In the genomic region with DNA sequence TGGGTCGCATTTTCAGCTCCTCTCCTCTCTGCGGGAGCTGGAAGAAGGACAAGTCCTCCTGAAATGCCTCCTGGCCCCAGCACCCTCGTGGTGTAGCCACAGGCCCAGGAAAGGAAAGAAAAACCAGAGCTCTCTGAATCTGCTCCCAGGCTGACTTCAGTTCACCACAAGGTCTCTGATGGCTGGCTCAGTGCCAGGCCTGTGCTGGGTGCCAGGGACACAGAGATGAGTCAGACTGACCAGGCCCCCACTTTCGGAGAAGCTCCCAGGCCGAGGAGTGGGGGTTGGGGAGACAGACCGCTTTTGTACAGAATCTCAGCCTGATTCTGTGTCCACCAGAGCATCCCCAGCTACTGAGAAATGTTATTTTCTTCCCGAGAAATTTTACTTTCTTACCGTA, we compare ENCODE assay signal across 9 cellular contexts. TPM values are rescaled to one million over a fixed set of nuclear protein-coding genes. Genes with fewer than 3 reads are reported as not detected.
DNase-seq lines count a peak whose midpoint lies in the region; ATAC-seq and TF ChIP-seq lines count a peak whose summit lies in the region.
"Had no signal": no experiment of that assay in that cellular context is flagged by ENCODE, and none has a peak within 500 bp of the region (broad histone marks: within the 10 kb centered on the region; RNA-seq: fewer than 3 reads in every experiment).

No MANE protein-coding gene starts in this region.

- no peak overlapping the region for H2AFZ ChIP-seq in ACC112 (ENCODE audit: low read length, unreplicated experiment)
- no peak overlapping the region for H2AFZ ChIP-seq in trophoblast cell (ENCODE audit: insufficient read depth, low read length, poor library complexity)

- H3K4ac ChIP-seq in trophoblast cell (ENCODE audit: low read depth, low read length) = no peak overlapping the region

- no peak for TF ChIP-seq POLR2A in upper lobe of left lung (IDR thresholded peaks at IDR 0.05)

- DNase-seq in GM20000 (ENCODE audit: low spot score) (peak; percentile 58), NCI-H69 (lab: John Stamatoyannopoulos, UW) (peak; percentile 57), fibroblast of the conjunctiva (ENCODE audit: low read depth) (peak; percentile 96), trophoblast cell (peak; percentile 44 to 51), upper lobe of left lung (peak; percentile 64 to 94), NCI-H2081 treated with DMSO at 0.1 percent for 48 hours (lab: John Stamatoyannopoulos, UW) (no peak)
- peak; percentile 49 to 55 for DNase-seq in activated T-helper 1 cell treated with anti-CD3 and anti-CD28 coated beads, Interleukin-2, amount 50 U/mL, for 16 hours (ENCODE audit: low read depth in 1 of 2, low spot score in 1 of 2)

- peak; percentile 58 to 86 for ATAC-seq in upper lobe of left lung (ENCODE audit: low FRiP score in 2 of 2)

- no peak overlapping the region for H4K12ac ChIP-seq in trophoblast cell (ENCODE audit: low read depth, low read length)

- TF ChIP-seq CTCF in GM20000 (IDR thresholded peaks at IDR 0.05; ENCODE audit: extremely low read depth, missing control alignments) (no peak), upper lobe of left lung (IDR thresholded peaks at IDR 0.05) (no peak)

- H3K4me1 ChIP-seq in ACC112 (ENCODE audit: control insufficient read depth, insufficient read depth, low read length, unreplicated experiment) (peaks cover 39% of the 10 kb centered on the region), trophoblast cell (ENCODE audit: control insufficient read depth in 1 of 2, insufficient read depth in 2 of 2, low read length in 2 of 2) (peaks cover 2 to 3% of the 10 kb centered on the region in 2 experiments), upper lobe of left lung (peaks cover 50 to 80% (median 62%) of the 10 kb centered on the region in 4 donors)

- H3K4me3 ChIP-seq in ACC112 (ENCODE audit: low read depth, low read length) = peak overlapping the region; percentile 36
- H3K4me3 ChIP-seq in trophoblast cell (ENCODE audit: low read depth, low read length) = no peak overlapping the region
- H3K4me3 ChIP-seq in upper lobe of left lung = no peak overlapping the region

- H3K18ac ChIP-seq in trophoblast cell (ENCODE audit: low read length) = no peak overlapping the region

- H2BK12ac ChIP-seq in trophoblast cell (ENCODE audit: low read length) = no peak overlapping the region

- H2BK120ac ChIP-seq in trophoblast cell (ENCODE audit: insufficient read depth, low read length, poor library complexity) = no peak overlapping the region

- TF ChIP-seq EP300 in upper lobe of left lung (IDR thresholded peaks at IDR 0.05) = peak in 1 of 4 donors; percentile 7

- H3K9ac ChIP-seq in trophoblast cell (ENCODE audit: low read length) = no peak overlapping the region

- no peaks in the 10 kb centered on the region for H3K79me1 ChIP-seq in trophoblast cell (ENCODE audit: low read length)

- no peak overlapping the region for H2AK5ac ChIP-seq in trophoblast cell (ENCODE audit: low read length)

- H3K9me3 ChIP-seq in trophoblast cell (ENCODE audit: insufficient read depth, low read depth, low read length) = peaks cover 8% of the 10 kb centered on the region
- H3K9me3 ChIP-seq in upper lobe of left lung = peaks cover 0 to 3% (median 0%) of the 10 kb centered on the region in 4 donors

- H3K23ac ChIP-seq in trophoblast cell (ENCODE audit: low read length) = no peak overlapping the region

- no peak overlapping the region for H3K4me2 ChIP-seq in trophoblast cell (ENCODE audit: low read length)

- H3K27me3 ChIP-seq in ACC112 (ENCODE audit: insufficient read depth, low read length) (no peaks in the 10 kb centered on the region), trophoblast cell (ENCODE audit: insufficient read depth, low read length) (no peaks in the 10 kb centered on the region), upper lobe of left lung (no peaks in the 10 kb centered on the region)

- no peak overlapping the region for H3K14ac ChIP-seq in trophoblast cell (ENCODE audit: low read length)

- WGBS in trophoblast cell (ENCODE audit: extremely low coverage, insufficient coverage, insufficient read length) = no CpG with 5 or more reads among the region's 8 CpGs
- 49 to 61% methylated on average over 5 to 8 of the region's 8 CpGs for WGBS in upper lobe of left lung, 2 donors

- H3K36me3 ChIP-seq in ACC112 (ENCODE audit: insufficient read depth, low read length) = peaks cover 6% of the 10 kb centered on the region; the same call in 1 of the 2 replicates
- H3K36me3 ChIP-seq in trophoblast cell (ENCODE audit: control insufficient read depth in 1 of 2, insufficient read depth in 2 of 2, low read length in 2 of 2) = peaks cover 12 to 25% of the 10 kb centered on the region in 2 experiments
- H3K36me3 ChIP-seq in upper lobe of left lung = no peaks in the 10 kb centered on the region

- no peak overlapping the region for H4K8ac ChIP-seq in trophoblast cell (ENCODE audit: low read depth, low read length)

- H4K91ac ChIP-seq in trophoblast cell (ENCODE audit: low read depth, low read length) = no peak overlapping the region

- no peak overlapping the region for H2BK5ac ChIP-seq in trophoblast cell (ENCODE audit: low read depth, low read length, poor library complexity)

- H3K27ac ChIP-seq in ACC112 (ENCODE audit: low read depth, low read length) (peak overlapping the region; percentile 88), trophoblast cell (ENCODE audit: low read depth, low read length) (no peak overlapping the region), upper lobe of left lung (peak overlapping the region; percentile 16 to 87 (median 50))

- H3K79me2 ChIP-seq in ACC112 (ENCODE audit: control insufficient read depth, insufficient read depth, low read length, unreplicated experiment) (no peaks in the 10 kb centered on the region), trophoblast cell (ENCODE audit: control insufficient read depth, insufficient read depth, low read length, poor library complexity) (no peaks in the 10 kb centered on the region)

RNA-seq across cellular contexts. Expression of a gene that starts 12.1 kb away (rescaled TPM):
- polyA plus RNA-seq in trophoblast cell (2013) = 23.0 and 24.6 TPM in 2 replicates
- 100 to 1,000 TPM in 1 of 6 donors, 10 to 100 TPM in 5; 39.6 to 131 (median 66.0) TPM for total RNA-seq in upper lobe of left lung

RNA-seq across cellular contexts. Expression of a gene that starts 20.5 kb away (rescaled TPM):
- polyA plus RNA-seq in trophoblast cell (2013) = 0.23 and 0.33 TPM in 2 replicates
- total RNA-seq in upper lobe of left lung = 1 to 10 TPM in 1 of 6 donors, under 1 TPM in 4, not detected in 1; 0.30 to 1.4 (median 0.49) TPM
- polyA plus RNA-seq: keratinocyte had no signal

RNA-seq across cellular contexts. Expression of a gene that starts 42.1 kb away (rescaled TPM):
- 489 and 493 TPM in 2 replicates for polyA plus RNA-seq in trophoblast cell (2013)
- 100 to 1,000 TPM; 120 to 218 (median 192) TPM for total RNA-seq in upper lobe of left lung
